1 cellular context compared by ENCODE assay signal in genomic region chr14:105474478-105475268, GRCh38.
TF ChIP-seq lines count a peak whose summit lies in the region.

Gene CRIP2, plus strand, starts transcription at chr14:105474821. Its CDS starts 42 bp downstream, at chr14:105474863.

TF ChIP-seq in HEK293, 187 proteins besides CTCF, POLR2A, EP300 and RAD21 (continued from another document):
- no peak for TF ChIP-seq ZXDB (tag by site-specific recombination; IDR thresholded peaks at IDR 0.05)
- no peak for TF ChIP-seq SP2 (tag by site-specific recombination; IDR thresholded peaks at IDR 0.05)
- TF ChIP-seq KLF10 (tag by site-specific recombination; IDR thresholded peaks at IDR 0.05) = peak; percentile 10
- TF ChIP-seq ZNF132 (tag by site-specific recombination; IDR thresholded peaks at IDR 0.05; ENCODE audit: borderline replicate concordance) = no peak
TF ChIP-seq in HEK293: peak in this region for 5.
